In the genomic region with DNA sequence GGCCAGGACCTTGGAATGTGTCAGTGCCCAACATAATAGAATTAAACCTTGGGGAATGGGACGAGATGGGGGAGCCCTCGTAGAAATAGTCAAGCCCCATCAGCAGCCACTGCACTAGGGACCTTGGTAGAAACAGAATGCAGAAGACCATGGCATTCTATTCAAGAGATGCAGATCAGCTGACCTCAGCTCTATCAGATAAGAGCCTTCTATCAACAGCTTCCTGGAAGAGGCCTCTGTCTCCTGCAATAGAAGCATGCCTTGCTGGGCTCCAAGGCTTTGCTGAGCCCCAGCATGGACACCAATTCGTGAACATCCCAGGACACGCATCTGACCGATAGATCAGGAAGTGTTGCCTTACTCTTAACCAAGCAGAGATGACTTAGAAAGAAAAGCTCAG, we compare ENCODE assay signal across 26 cellular contexts.
"Had no signal": no experiment of that assay in that cellular context is flagged by ENCODE, and none has a peak within 500 bp of the region (broad histone marks: within the 10 kb centered on the region; RNA-seq: fewer than 3 reads in every experiment).

No MANE protein-coding gene starts in this region.

- H3K27me3 ChIP-seq: left lung, ovary, testis had no signal

- FAIRE-seq: islet of Langerhans, urothelium cell line had no signal

- H3K4me1 ChIP-seq: esophagus squamous epithelium, psoas muscle, testis had no signal

- H3K27ac ChIP-seq: coronary artery, esophagus squamous epithelium, heart right ventricle, left lung, ovary, psoas muscle, skin epidermis, spleen, testis, tibial artery had no signal

- H3K9me3 ChIP-seq: esophagus squamous epithelium, heart right ventricle, left lung, ovary, psoas muscle, spleen, testis, tibial artery had no signal

- H3K36me3 ChIP-seq: esophagus squamous epithelium, heart right ventricle, left lung, ovary, spleen, tibial artery had no signal

- DNase-seq: dermis blood vessel endothelial cell; effector memory CD4-positive, alpha-beta T cell; erythroblast; esophagus squamous epithelium; foreskin melanocyte; glutamatergic neuron; heart right ventricle; hippocampal formation; left cardiac atrium; left lung; natural killer cell; occipital lobe; ovary; posterior cingulate gyrus; psoas muscle; right cardiac atrium; spleen; stimulated activated CD4-positive, alpha-beta T cell treated with anti-CD3 and anti-CD28 coated beads, Interleukin-4, amount 100 ng/mL, for 4 hours; stimulated activated naive CD8-positive, alpha-beta T cell treated with anti-CD3 and anti-CD28 coated beads, Interleukin-15, Interleukin-2, amounts not matched to agents 100 U/mL and 50 U/mL, for 24 hours; substantia nigra; testis; tibial artery had no signal

- H3K4me3 ChIP-seq: coronary artery, esophagus squamous epithelium, heart right ventricle, left lung, ovary, psoas muscle, skin epidermis, spleen, testis, tibial artery had no signal
